21 cellular contexts compared by ENCODE assay signal in the genomic region with DNA sequence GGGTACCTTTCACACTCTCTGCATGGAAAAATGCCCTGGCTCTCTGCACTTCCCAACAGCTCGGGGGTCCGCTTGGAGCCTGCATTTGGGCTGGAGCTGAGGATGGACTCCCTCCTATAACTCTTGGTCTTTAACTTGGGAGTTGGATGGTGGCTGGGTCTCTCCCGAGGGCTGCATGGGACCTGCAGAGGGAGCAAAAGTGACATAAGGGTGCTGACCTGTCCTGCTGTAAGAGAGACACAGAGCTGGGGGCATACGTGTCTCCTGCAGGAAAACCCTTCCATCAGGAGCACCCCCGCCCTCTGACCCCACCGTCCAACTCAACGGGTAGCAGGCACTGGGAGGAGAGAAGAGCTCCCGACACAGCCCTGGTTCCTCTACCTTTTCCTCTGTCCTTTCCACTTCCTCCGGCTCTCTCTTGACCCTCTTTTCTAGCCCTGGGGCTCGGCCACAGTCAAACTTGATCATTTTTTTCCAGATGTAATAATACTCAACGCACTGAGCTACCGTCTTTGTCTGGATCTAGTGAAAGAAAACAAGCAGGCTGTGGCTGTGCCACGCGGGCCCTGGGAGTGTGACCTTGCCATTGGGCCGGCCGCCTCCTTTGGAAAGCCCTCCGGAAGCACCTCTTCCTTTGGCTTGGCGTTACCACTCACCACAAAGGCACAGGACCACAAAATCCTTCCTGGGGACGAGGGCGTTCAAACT. TPM values are rescaled to one million over a fixed set of nuclear protein-coding genes. Genes with fewer than 3 reads are reported as not detected.
DNase-seq lines count a peak whose midpoint lies in the region; ATAC-seq and TF ChIP-seq lines count a peak whose summit lies in the region.
"Had no signal": no experiment of that assay in that cellular context is flagged by ENCODE, and none has a peak within 500 bp of the region (broad histone marks: within the 10 kb centered on the region; RNA-seq: fewer than 3 reads in every experiment).

No MANE protein-coding gene starts in this region.

- H3K4me1 ChIP-seq in heart right ventricle (peaks cover 0 to 33% (median 16%) of the 10 kb centered on the region in 9 donors), psoas muscle (peaks cover 5% of the 10 kb centered on the region)
- H3K4me1 ChIP-seq: colonic mucosa, testis had no signal

- H3K4me1 Mint-ChIP-seq in IgD-negative memory B cell = peaks cover 5 to 12% (median 10%) of the 10 kb centered on the region in 3 donors

- DNase-seq in GDM1 (lab: John Stamatoyannopoulos, UW) (peak; percentile 46), heart right ventricle (no peak), psoas muscle (peak in 1 of 2 donors; percentile 44), C1 segment of cervical spinal cord (lab: John Stamatoyannopoulos, UW) (no peak), NCI-H2081 treated with DMSO at 0.1 percent for 48 hours (lab: John Stamatoyannopoulos, UW) (no peak)
- DNase-seq: colonic mucosa; hypothalamus; NCI-H1105; NCI-H2081; NCI-H510A treated with DMSO at 0.1 percent for 48 hours; stimulated activated CD4-positive, alpha-beta T cell treated with anti-CD3 and anti-CD28 coated beads, Interleukin-12 subunit alpha, Interleukin-12 subunit beta, amount 100 ng/mL, for 4 hours; stimulated activated CD8-positive, alpha-beta memory T cell treated with anti-CD3 and anti-CD28 coated beads, Interleukin-4, amount 100 ng/mL, for 48 hours; testis had no signal

- peak overlapping the region in 2 of 3 donors; percentile 24 to 84 for H3K27ac Mint-ChIP-seq in IgD-negative memory B cell
- H3K27ac Mint-ChIP-seq: brain, memory B cell had no signal

- intact Hi-C loops in heart right ventricle (cut with DNase I) (loop anchor here in 5 of 10 donors (5.0 to 10.0 kb wide), 4 partner anchors 76 to 176 kb away; no protein-coding TSS in a partner anchor), psoas muscle (cut with DNase I) (no loop called here)

- no peaks in the 10 kb centered on the region for H3K36me3 ChIP-seq in heart right ventricle
- no peaks in the 10 kb centered on the region for H3K36me3 ChIP-seq in psoas muscle (ENCODE audit: insufficient read depth in 1 of 2, low read depth in 1 of 2)
- H3K36me3 ChIP-seq: colonic mucosa had no signal

- H3K9me3 ChIP-seq in heart right ventricle (no peaks in the 10 kb centered on the region), psoas muscle (no peaks in the 10 kb centered on the region)
- H3K9me3 ChIP-seq: colonic mucosa, testis had no signal

- H3K27ac ChIP-seq in heart right ventricle (peak overlapping the region; percentile 0 to 88 (median 66)), psoas muscle (no peak overlapping the region)
- H3K27ac ChIP-seq: colonic mucosa, testis had no signal

- H3K27me3 ChIP-seq in heart right ventricle (peaks cover 0 to 17% (median 0%) of the 10 kb centered on the region in 7 donors), psoas muscle (ENCODE audit: insufficient read depth in 3 of 3, low read length in 2 of 3) (peaks cover 0 to 5% (median 1%) of the 10 kb centered on the region in 3 donors)
- H3K27me3 ChIP-seq: colonic mucosa, testis had no signal

- H3K27me3 Mint-ChIP-seq in IgD-negative memory B cell = peaks cover 29% of the 10 kb centered on the region

- H3K4me3 ChIP-seq in heart right ventricle (peak overlapping the region in 1 of 10 donors; percentile 10), psoas muscle (no peak overlapping the region)
- H3K4me3 ChIP-seq: colonic mucosa, testis had no signal

- no peaks in the 10 kb centered on the region for H3K36me3 Mint-ChIP-seq in IgD-negative memory B cell
- H3K36me3 Mint-ChIP-seq: brain, memory B cell had no signal

- ATAC-seq in heart right ventricle = peak; percentile 34 to 77 (median 59)
- ATAC-seq in psoas muscle = peak; percentile 19 to 42 (median 37)
- no peak for ATAC-seq in HG02571 (IDR thresholded peaks at IDR 0.05; ENCODE audit: unreplicated experiment)

- 58 to 67% methylated on average over 20 of the region's 20 CpGs for WGBS in heart right ventricle, 2 donors
- WGBS in psoas muscle, 3 donors = 42 to 49% (median 45%) methylated on average over 19 to 20 of the region's 20 CpGs

- H3K9me3 Mint-ChIP-seq in IgD-negative memory B cell = peaks cover 0 to 1% (median 0%) of the 10 kb centered on the region in 3 donors
- H3K9me3 Mint-ChIP-seq: brain, memory B cell had no signal

- H3K4me3 Mint-ChIP-seq in IgD-negative memory B cell = no peak overlapping the region
- H3K4me3 Mint-ChIP-seq: brain, memory B cell had no signal

- TF ChIP-seq CTCF in heart right ventricle (IDR thresholded peaks at IDR 0.05) (peak in 3 of 9 donors; percentile 22 to 28 (median 22)), psoas muscle (IDR thresholded peaks at IDR 0.05) (no peak)

RNA-seq across cellular contexts. Expression of a gene that starts 6.8 kb away (rescaled TPM):
- polyA plus RNA-seq in IgD-negative memory B cell (95.3 TPM), heart right ventricle (100 to 1,000 TPM; 133 to 135 TPM), psoas muscle (100 to 1,000 TPM; 103 to 123 (median 109) TPM)
- total RNA-seq in heart right ventricle (100 to 1,000 TPM; 115 to 183 (median 121) TPM), psoas muscle (100 to 1,000 TPM; 124 to 182 (median 159) TPM)

RNA-seq across cellular contexts. Expression of a gene that starts 37.6 kb away (rescaled TPM):
- polyA plus RNA-seq in IgD-negative memory B cell (6.5 TPM), heart right ventricle (10 to 100 TPM; 11.1 to 35.6 TPM), psoas muscle (10 to 100 TPM in 1 of 3 donors, 1 to 10 TPM in 2; 3.8 to 21.5 (median 9.7) TPM)
- total RNA-seq in heart right ventricle (10 to 100 TPM in 3 of 10 donors, 1 to 10 TPM in 7; 4.0 to 11.8 (median 8.1) TPM), psoas muscle (10 to 100 TPM in 1 of 4 donors, 1 to 10 TPM in 3; 5.9 to 11.2 (median 8.1) TPM)

RNA-seq across cellular contexts. Expression of a gene that starts 49.9 kb away (rescaled TPM):
- polyA plus RNA-seq in IgD-negative memory B cell (not detected), heart right ventricle (under 1 TPM; 0.03 to 0.22 TPM), psoas muscle (under 1 TPM in 2 of 3 donors, not detected in 1; 0.12 to 0.18 TPM)
- total RNA-seq in heart right ventricle (under 1 TPM in 7 of 10 donors, not detected in 3; 0.11 to 0.64 (median 0.15) TPM), psoas muscle (under 1 TPM; 0.13 to 0.54 (median 0.25) TPM)
- total RNA-seq: activated CD8-positive, alpha-beta memory T cell treated with anti-CD3 and anti-CD28 coated beads for 36 hours; pulmonary artery endothelial cell; T-helper 1 cell treated with Interleukin-12 subunit alpha and Interleukin-12 subunit beta and Interleukin-4 antibody, amounts not matched to agents 30 ng/mL and 1 ng/mL, for 36 hours had no signal

RNA-seq across cellular contexts. Expression of a gene that starts 51.3 kb away (rescaled TPM):
- polyA plus RNA-seq in IgD-negative memory B cell = not detected
- 1 to 10 TPM in 7 of 10 donors, under 1 TPM in 3; 0.56 to 3.7 (median 1.8) TPM for total RNA-seq in heart right ventricle
- polyA plus RNA-seq in heart right ventricle = under 1 TPM; 0.23 to 0.88 TPM
- total RNA-seq in psoas muscle = under 1 TPM; 0.13 to 0.73 (median 0.32) TPM
- polyA plus RNA-seq in psoas muscle = under 1 TPM; 0.06 to 0.42 (median 0.08) TPM
- total RNA-seq: activated CD8-positive, alpha-beta memory T cell treated with anti-CD3 and anti-CD28 coated beads for 36 hours had no signal
- polyA plus RNA-seq: neural cell had no signal
